ENCODE assay signal across 14 cellular contexts in genomic region chr2:189439342-189439741, GRCh38. TPM values are rescaled to one million over a fixed set of nuclear protein-coding genes. Genes with fewer than 3 reads are reported as not detected.
A peak's percentile ranks its signal among the peaks of the same experiment; 100 is the strongest.
DNase-seq lines count a peak whose midpoint lies in the region; ATAC-seq, FAIRE-seq and TF ChIP-seq lines count a peak whose summit lies in the region.
"Had no signal": no experiment of that assay in that cellular context is flagged by ENCODE, and none has a peak within 500 bp of the region (broad histone marks: within the 10 kb centered on the region; RNA-seq: fewer than 3 reads in every experiment).

No MANE protein-coding gene starts in this region.

- no TSS peak for BruUV-seq in Panc1 (replicated peaks; lab: Mats Ljungman, UMichigan)

- H3K4me3 ChIP-seq in ACC112 (ENCODE audit: low read depth, low read length) (peak overlapping the region; percentile 86; the same call in 1 of the 2 replicates), Panc1 (ENCODE audit: low read depth in 2 of 2, low read length in 2 of 2) (no peak overlapping the region)

- intact Hi-C loops in Panc1 (cut with micrococcal nuclease; ENCODE audit: unreplicated experiment): no loop called here

- no peak overlapping the region for H3K4me3 Mint-ChIP-seq in glutamatergic neuron (ENCODE audit: unreplicated experiment)
- H3K4me3 Mint-ChIP-seq: dendritic cell treated with granulocyte-macrophage colony-stimulating factor and Interleukin-4, amounts not matched to agents 40 ng/mL and 50 ng/mL, for 4 days; T-helper 2 cell treated with Interferon-gamma antibody and Interleukin-4, amounts not matched to agents 5 μg/mL and 100 μg/mL, for 36 hours had no signal

- H3K27ac ChIP-seq in ACC112 (ENCODE audit: low read depth, low read length) (no peak overlapping the region), Panc1 (ENCODE audit: low read length) (no peak overlapping the region)
- H3K27ac ChIP-seq: pancreas, PC-9 had no signal

- CTCF ChIA-PET in Panc1 (lab: Charles Lee): interaction anchor here (0.6 kb wide), 1 partner anchor 21 kb away, joined by 4 read pairs; no protein-coding TSS in a partner anchor

- no peak for DNase-seq in Panc1 (ENCODE audit: low read depth, low spot score)
- DNase-seq in glutamatergic neuron: no peak
- DNase-seq in DMS79 (lab: John Stamatoyannopoulos, UW): no peak
- DNase-seq in GM19239 (ENCODE audit: insufficient read length, low spot score): no peak
- no peak for DNase-seq in iPS-NIHi11 (ENCODE audit: low spot score)
- DNase-seq: CD8-positive, alpha-beta memory T cell; H7; pancreas; PC-9 had no signal

- H3K36me3 Mint-ChIP-seq in glutamatergic neuron (ENCODE audit: unreplicated experiment): no peaks in the 10 kb centered on the region

- TF ChIP-seq CTCF in Panc1 (IDR thresholded peaks at IDR 0.05): peak; percentile 18; the same call in 1 of the 2 replicates
- peak; percentile 32 for TF ChIP-seq CTCF in glutamatergic neuron (IDR thresholded peaks at IDR 0.05; ENCODE audit: partially characterized antibody, unreplicated experiment)

- H3K27ac Mint-ChIP-seq in glutamatergic neuron (ENCODE audit: unreplicated experiment): no peak overlapping the region
- H3K27ac Mint-ChIP-seq: dendritic cell treated with granulocyte-macrophage colony-stimulating factor and Interleukin-4, amounts not matched to agents 40 ng/mL and 50 ng/mL, for 4 days; T-helper 2 cell treated with Interferon-gamma antibody and Interleukin-4, amounts not matched to agents 5 μg/mL and 100 μg/mL, for 36 hours had no signal

- peak; percentile 59 for FAIRE-seq in G401.6 (lab: Jason Lieb, UNC)
- no peak for FAIRE-seq in GM19239 (lab: Jason Lieb, UNC)
- FAIRE-seq: pancreas had no signal

- H3K4me1 ChIP-seq in ACC112 (ENCODE audit: control insufficient read depth, insufficient read depth, low read length, unreplicated experiment): peaks cover 32% of the 10 kb centered on the region
- H3K4me1 ChIP-seq in Panc1 (ENCODE audit: control insufficient read depth, insufficient read depth, low read length): peaks cover 12% of the 10 kb centered on the region

- H3K9me3 ChIP-seq in Panc1 (ENCODE audit: control insufficient read depth, insufficient read depth, low read depth, low read length): no peaks in the 10 kb centered on the region
- H3K9me3 ChIP-seq: pancreas had no signal

- POLR2A ChIA-PET in Panc1 (lab: Charles Lee): no interaction called here

- no peaks in the 10 kb centered on the region for H3K27me3 Mint-ChIP-seq in glutamatergic neuron (ENCODE audit: unreplicated experiment)
- H3K27me3 Mint-ChIP-seq: CD8-positive, alpha-beta memory T cell had no signal

- no peaks in the 10 kb centered on the region for H3K4me1 Mint-ChIP-seq in glutamatergic neuron (ENCODE audit: low read depth, unreplicated experiment)

- peaks cover 6% of the 10 kb centered on the region for H3K9me3 Mint-ChIP-seq in glutamatergic neuron (ENCODE audit: unreplicated experiment)
- H3K9me3 Mint-ChIP-seq: dendritic cell treated with granulocyte-macrophage colony-stimulating factor and Interleukin-4, amounts not matched to agents 40 ng/mL and 50 ng/mL, for 4 days; T-helper 2 cell treated with Interferon-gamma antibody and Interleukin-4, amounts not matched to agents 5 μg/mL and 100 μg/mL, for 36 hours had no signal

- no peak overlapping the region for H2AFZ ChIP-seq in ACC112 (ENCODE audit: low read length, unreplicated experiment)

- no peaks in the 10 kb centered on the region for H3K27me3 ChIP-seq in ACC112 (ENCODE audit: insufficient read depth, low read length)
- H3K27me3 ChIP-seq in Panc1 (ENCODE audit: control insufficient read depth, insufficient read depth, low read length): no peaks in the 10 kb centered on the region
- H3K27me3 ChIP-seq: pancreas had no signal

- ATAC-seq in Panc1 (no peak), GM19463 (IDR thresholded peaks at IDR 0.05; ENCODE audit: unreplicated experiment) (no peak)
- ATAC-seq: pancreas had no signal

- H3K36me3 ChIP-seq in ACC112 (ENCODE audit: insufficient read depth, low read length) (0 out of 2 replicates have a peak, but pooled peaks cover 8% of the 10 kb centered on the region), Panc1 (ENCODE audit: control insufficient read depth, insufficient read depth, low read length) (peaks cover 5% of the 10 kb centered on the region)
- H3K36me3 ChIP-seq: pancreas had no signal

- peaks cover 30% of the 10 kb centered on the region for H3K79me2 ChIP-seq in ACC112 (ENCODE audit: control insufficient read depth, insufficient read depth, low read length, unreplicated experiment)

- in situ Hi-C loops in Panc1 (cut with HindIII; ENCODE audit: low pct_unique_long_range_greater_than_20kb, low sequenced_read_pairs): no loop called here

RNA-seq across cellular contexts. Expression of gene WDR75, which starts 1.9 kb away (rescaled TPM):
- total RNA-seq in Panc1 (2021; ENCODE audit: unreplicated experiment) (58.3 TPM), glutamatergic neuron (ENCODE audit: unreplicated experiment) (41.4 TPM)
- polyA plus RNA-seq in Panc1 (2012; ENCODE audit: insufficient read length): 27.0 TPM
